Comparison of ENCODE assay signal across 17 cellular contexts in the genomic region with DNA sequence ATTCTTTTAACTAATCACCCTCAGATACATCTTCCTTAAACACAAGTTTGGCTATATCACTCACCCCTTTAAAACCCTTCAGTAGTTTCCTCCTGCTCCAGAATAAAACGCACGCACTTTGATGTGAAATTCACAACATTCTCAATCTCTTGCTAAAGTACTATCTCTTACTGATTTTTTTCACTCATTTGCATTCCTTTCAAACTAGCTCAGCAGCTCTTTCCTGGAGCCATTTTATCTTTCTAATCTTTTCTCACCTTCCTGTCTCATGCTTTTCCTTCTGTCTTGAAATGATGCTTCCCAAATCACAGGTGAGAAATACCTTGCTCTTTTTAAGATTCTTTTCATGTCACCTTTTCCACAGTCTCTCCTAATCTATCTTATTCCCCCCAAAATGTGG.
DNase-seq lines count a peak whose midpoint lies in the region; ATAC-seq and TF ChIP-seq lines count a peak whose summit lies in the region.
"Had no signal": no experiment of that assay in that cellular context is flagged by ENCODE, and none has a peak within 500 bp of the region (broad histone marks: within the 10 kb centered on the region; RNA-seq: fewer than 3 reads in every experiment).

No MANE protein-coding gene starts in this region.

- no peak overlapping the region for H3K4me3 Mint-ChIP-seq in HFFc6
- no peak overlapping the region for H3K4me3 Mint-ChIP-seq in endodermal cell
- H3K4me3 Mint-ChIP-seq in T-helper 2 cell treated with Interferon-gamma antibody and Interleukin-4, amounts not matched to agents 5 μg/mL and 100 μg/mL, for 36 hours: no peak overlapping the region
- H3K4me3 Mint-ChIP-seq: CD14-positive monocyte; CD4-positive, alpha-beta memory T cell had no signal

- WGBS in endodermal cell (ENCODE audit: insufficient coverage in 1 of 2, insufficient read length in 1 of 2), 2 experiments: 38 to 57% methylated on average over 2 of the region's 2 CpGs
- WGBS in trophoblast cell (ENCODE audit: extremely low coverage, insufficient coverage, insufficient read length): no CpG with 5 or more reads among the region's 2 CpGs
- 44 to 61% (median 53%) methylated on average over 2 of the region's 2 CpGs for WGBS in adrenal gland, 4 donors

- intact Hi-C loops in adrenal gland (cut with DNase I): no loop called here

- no peak overlapping the region for H3K14ac ChIP-seq in trophoblast cell (ENCODE audit: low read length)

- no peak overlapping the region for H4K12ac ChIP-seq in trophoblast cell (ENCODE audit: low read depth, low read length)

- no peak overlapping the region for H3K4ac ChIP-seq in trophoblast cell (ENCODE audit: low read depth, low read length)

- H3K9ac ChIP-seq in endodermal cell (ENCODE audit: extremely low read depth, low read length, poor library complexity, severe bottlenecking) (peak overlapping the region; percentile 3), trophoblast cell (ENCODE audit: low read length) (no peak overlapping the region)
- H3K9ac ChIP-seq: BLaER1 had no signal

- H3K4me2 ChIP-seq in trophoblast cell (ENCODE audit: low read length): no peak overlapping the region
- H3K4me2 ChIP-seq: BLaER1 had no signal

- H3K4me1 Mint-ChIP-seq in HFFc6 (ENCODE audit: low read depth) (no peaks in the 10 kb centered on the region), endodermal cell (peaks cover 23% of the 10 kb centered on the region)
- H3K4me1 Mint-ChIP-seq in T-helper 2 cell treated with Interferon-gamma antibody and Interleukin-4, amounts not matched to agents 5 μg/mL and 100 μg/mL, for 36 hours (ENCODE audit: low read depth): no peaks in the 10 kb centered on the region
- H3K4me1 Mint-ChIP-seq: CD14-positive monocyte; CD4-positive, alpha-beta memory T cell had no signal

- ATAC-seq in GM21717 (IDR thresholded peaks at IDR 0.05; ENCODE audit: unreplicated experiment) (no peak), HG03039 (IDR thresholded peaks at IDR 0.05; ENCODE audit: unreplicated experiment) (no peak)
- ATAC-seq: GM12878 had no signal

- DNase-seq in ELR (ENCODE audit: low read depth) (peak; percentile 1), HFFc6 (peak; percentile 1), endodermal cell (no peak), trophoblast cell (peak; percentile 22 to 74), adrenal gland (no peak)
- DNase-seq in T-helper 2 cell treated with Interferon-gamma antibody and Interleukin-4, amounts not matched to agents 5 μg/mL and 100 μg/mL, for 36 hours (ENCODE audit: low spot score): no peak
- DNase-seq: 8988T; CD4-positive, alpha-beta memory T cell; DMS153; DMS79; GF-D8; HCEC 1CT had no signal

- H3K27ac ChIP-seq in endodermal cell (ENCODE audit: low read depth, low read length) (no peak overlapping the region), trophoblast cell (ENCODE audit: low read depth, low read length) (no peak overlapping the region), adrenal gland (no peak overlapping the region)
- H3K27ac ChIP-seq: BLaER1 had no signal

- no peaks in the 10 kb centered on the region for H3K79me1 ChIP-seq in trophoblast cell (ENCODE audit: low read length)

- H3K18ac ChIP-seq in trophoblast cell (ENCODE audit: low read length): no peak overlapping the region

- no peak overlapping the region for H2BK12ac ChIP-seq in trophoblast cell (ENCODE audit: low read length)

- H3K36me3 ChIP-seq in endodermal cell (ENCODE audit: control insufficient read depth, insufficient read depth, low read length) (no peaks in the 10 kb centered on the region), trophoblast cell (ENCODE audit: control insufficient read depth in 1 of 2, insufficient read depth in 2 of 2, low read length in 2 of 2) (no peaks in the 10 kb centered on the region), adrenal gland (replicated peaks in 1 of 2) (no peaks in the 10 kb centered on the region)
- H3K36me3 ChIP-seq: BLaER1 had no signal

- H3K27me3 Mint-ChIP-seq in HFFc6 (ENCODE audit: insufficient read depth) (no peaks in the 10 kb centered on the region; the same call in 1 of the 2 replicates), endodermal cell (ENCODE audit: insufficient read depth) (no peaks in the 10 kb centered on the region)
- no peaks in the 10 kb centered on the region for H3K27me3 Mint-ChIP-seq in T-helper 2 cell treated with Interferon-gamma antibody and Interleukin-4, amounts not matched to agents 5 μg/mL and 100 μg/mL, for 36 hours (ENCODE audit: low read depth)
- H3K27me3 Mint-ChIP-seq: CD4-positive, alpha-beta memory T cell had no signal

- H2AK5ac ChIP-seq in trophoblast cell (ENCODE audit: low read length): no peak overlapping the region

- no peak overlapping the region for H2AFZ ChIP-seq in trophoblast cell (ENCODE audit: insufficient read depth, low read length, poor library complexity)

- no peaks in the 10 kb centered on the region for H3K79me2 ChIP-seq in trophoblast cell (ENCODE audit: control insufficient read depth, insufficient read depth, low read length, poor library complexity)

- no peaks in the 10 kb centered on the region for H3K9me3 ChIP-seq in endodermal cell (ENCODE audit: control insufficient read depth, low read length)
- no peaks in the 10 kb centered on the region for H3K9me3 ChIP-seq in trophoblast cell (ENCODE audit: insufficient read depth, low read depth, low read length)
- no peaks in the 10 kb centered on the region for H3K9me3 ChIP-seq in adrenal gland (replicated peaks in 1 of 3)
- H3K9me3 ChIP-seq: BLaER1 had no signal

- H3K27ac Mint-ChIP-seq in HFFc6 (no peak overlapping the region), endodermal cell (no peak overlapping the region)
- no peak overlapping the region for H3K27ac Mint-ChIP-seq in T-helper 2 cell treated with Interferon-gamma antibody and Interleukin-4, amounts not matched to agents 5 μg/mL and 100 μg/mL, for 36 hours
- H3K27ac Mint-ChIP-seq: CD14-positive monocyte; CD4-positive, alpha-beta memory T cell had no signal

- TF ChIP-seq POLR2A in adrenal gland (IDR thresholded peaks at IDR 0.05): no peak

- H2BK5ac ChIP-seq in trophoblast cell (ENCODE audit: low read depth, low read length, poor library complexity): no peak overlapping the region

- H3K36me3 Mint-ChIP-seq in HFFc6 (ENCODE audit: low read depth) (no peaks in the 10 kb centered on the region), endodermal cell (ENCODE audit: low read depth) (no peaks in the 10 kb centered on the region)
- H3K36me3 Mint-ChIP-seq in T-helper 2 cell treated with Interferon-gamma antibody and Interleukin-4, amounts not matched to agents 5 μg/mL and 100 μg/mL, for 36 hours (ENCODE audit: low read depth): no peaks in the 10 kb centered on the region
- H3K36me3 Mint-ChIP-seq: CD14-positive monocyte; CD4-positive, alpha-beta memory T cell had no signal

- H3K4me1 ChIP-seq in endodermal cell (ENCODE audit: control insufficient read depth, insufficient read depth, low read length) (peaks cover 15% of the 10 kb centered on the region), trophoblast cell (ENCODE audit: control insufficient read depth in 1 of 2, insufficient read depth in 2 of 2, low read length in 2 of 2) (no peaks in the 10 kb centered on the region), adrenal gland (replicated peaks in 1 of 2) (no peaks in the 10 kb centered on the region)

- H3K27me3 ChIP-seq in endodermal cell (ENCODE audit: control insufficient read depth, insufficient read depth, low read length, poor library complexity, severe bottlenecking) (no peaks in the 10 kb centered on the region), trophoblast cell (ENCODE audit: insufficient read depth, low read length) (no peaks in the 10 kb centered on the region), adrenal gland (no peaks in the 10 kb centered on the region)
- H3K27me3 ChIP-seq: BLaER1 had no signal

- no peak overlapping the region for H4K91ac ChIP-seq in trophoblast cell (ENCODE audit: low read depth, low read length)

- H3K9me3 Mint-ChIP-seq in HFFc6 (peaks cover 4% of the 10 kb centered on the region; the same call in 1 of the 2 replicates), endodermal cell (no peaks in the 10 kb centered on the region)
- H3K9me3 Mint-ChIP-seq in T-helper 2 cell treated with Interferon-gamma antibody and Interleukin-4, amounts not matched to agents 5 μg/mL and 100 μg/mL, for 36 hours: no peaks in the 10 kb centered on the region
- H3K9me3 Mint-ChIP-seq: CD14-positive monocyte had no signal

- no peak overlapping the region for H2BK120ac ChIP-seq in trophoblast cell (ENCODE audit: insufficient read depth, low read length, poor library complexity)

- no peak overlapping the region for H3K23ac ChIP-seq in trophoblast cell (ENCODE audit: low read length)

- TF ChIP-seq CTCF in HFFc6 (IDR thresholded peaks at IDR 0.05) (no peak), endodermal cell (conservative IDR thresholded peaks at IDR 0.05) (no peak), adrenal gland (IDR thresholded peaks at IDR 0.05) (no peak)

- H3K4me3 ChIP-seq in endodermal cell (ENCODE audit: low read length) (no peak overlapping the region), trophoblast cell (ENCODE audit: low read depth, low read length) (no peak overlapping the region), adrenal gland (no peak overlapping the region)
- H3K4me3 ChIP-seq: BLaER1, GM12878 had no signal

- H4K8ac ChIP-seq in trophoblast cell (ENCODE audit: low read depth, low read length): no peak overlapping the region

Comparison
In these comparisons a context has a peak if more than half of its experiments do, and no peak if none do; other contexts are left out.
1. DNase-seq: peak in ELR (single experiment), HFFc6 (single experiment) and trophoblast cell (2 of 2); none in endodermal cell (single experiment), adrenal gland (0 of 7) and T-helper 2 cell treated with Interferon-gamma antibody and Interleukin-4, amounts not matched to agents 5 μg/mL and 100 μg/mL, for 36 hours (single experiment).